In the genomic region with DNA sequence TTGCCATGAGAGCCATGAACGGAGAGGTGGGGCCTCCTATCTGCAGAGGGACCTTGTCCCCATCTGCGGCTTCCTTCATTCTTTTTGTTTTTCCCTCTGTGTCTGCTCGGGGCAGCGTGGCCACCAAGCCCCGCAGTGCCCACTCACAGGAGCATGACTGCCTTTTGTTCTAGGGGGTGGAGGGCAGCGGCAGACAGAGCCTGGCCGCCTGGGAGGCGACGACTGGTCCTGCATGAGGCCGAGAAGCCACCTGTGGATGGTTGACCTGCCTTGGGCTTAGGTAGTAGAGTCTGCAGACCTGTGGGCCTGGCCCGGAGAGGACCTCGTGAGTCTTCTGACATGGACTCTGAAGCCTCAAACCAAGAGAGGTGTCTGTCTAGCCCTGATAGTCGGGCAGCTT, we compare ENCODE assay signal across 8 cellular contexts. TPM values are rescaled to one million over a fixed set of nuclear protein-coding genes. Genes with fewer than 3 reads are reported as not detected.
DNase-seq lines count a peak whose midpoint lies in the region; ATAC-seq and TF ChIP-seq lines count a peak whose summit lies in the region.

No MANE protein-coding gene starts in this region.

- peaks cover 16 to 25% of the 10 kb centered on the region in 2 experiments; a peak in 3 of 4 replicates for H3K79me1 ChIP-seq in IMR-90 (ENCODE audit: low read depth in 1 of 2, low read length in 2 of 2)

- peak overlapping the region; percentile 95 for H3K4ac ChIP-seq in IMR-90 (ENCODE audit: low read depth, low read length)

- H2AK5ac ChIP-seq in IMR-90 (ENCODE audit: low read depth, low read length): peak overlapping the region; percentile 98

- H4K91ac ChIP-seq in IMR-90 (ENCODE audit: insufficient read depth, low read depth, low read length): peak overlapping the region; percentile 98

- in situ Hi-C loops in IMR-90 (cut with MboI; ENCODE audit: low sequenced_read_pairs): no loop called here

- no peak for TF ChIP-seq CTCF in AG04450 (IDR thresholded peaks at IDR 0.05; ENCODE audit: low read depth, low read length)
- no peak for TF ChIP-seq CTCF in IMR-90 (conservative IDR thresholded peaks at IDR 0.05; ENCODE audit: low read depth, low read length)
- TF ChIP-seq CTCF in cardiac fibroblast (IDR thresholded peaks at IDR 0.05; ENCODE audit: low read depth, low read length): no peak

- TF ChIP-seq RAD21 in IMR-90 (IDR thresholded peaks at IDR 0.05; ENCODE audit: low read length): no peak

- no peak overlapping the region for H3K56ac ChIP-seq in IMR-90 (ENCODE audit: extremely low read depth, insufficient read depth, low read length)

- H3K4me3 ChIP-seq in AG04450 (ENCODE audit: low read depth, low read length): peak overlapping the region; percentile 82
- H3K4me3 ChIP-seq in IMR-90 (ENCODE audit: insufficient read depth, low read depth, low read length): peak overlapping the region; percentile 82
- H3K4me3 ChIP-seq in cardiac fibroblast (replicated peaks in 1 of 2; ENCODE audit: low read depth in 2 of 2, low read length in 2 of 2): peak overlapping the region; percentile 74 to 80
- H3K4me3 ChIP-seq in muscle layer of duodenum (ENCODE audit: low read depth in 1 of 2, low read length in 2 of 2): peak overlapping the region; percentile 69 to 97

- H3K27ac ChIP-seq in AG04450 (ENCODE audit: low read depth, low read length) (no peak overlapping the region), IMR-90 (ENCODE audit: insufficient read depth, low read length) (peak overlapping the region; percentile 95), muscle layer of duodenum (ENCODE audit: low read length) (peak overlapping the region; percentile 97)

- H2BK120ac ChIP-seq in IMR-90 (ENCODE audit: low read depth, low read length): no peak overlapping the region

- H4K8ac ChIP-seq in IMR-90 (ENCODE audit: low read depth in 2 of 2, low read length in 2 of 2): peak overlapping the region; percentile 96 to 100; a peak in 3 of 4 replicates

- H3K23ac ChIP-seq in IMR-90 (ENCODE audit: low read depth, low read length): no peak overlapping the region

- H3K4me1 ChIP-seq in IMR-90 (ENCODE audit: control insufficient read depth, insufficient read depth, low read length) (peaks cover 5% of the 10 kb centered on the region; the same call in 1 of the 2 replicates), muscle layer of duodenum (ENCODE audit: control insufficient read depth in 1 of 2, insufficient read depth in 2 of 2, low read length in 2 of 2) (peaks cover 0 to 15% of the 10 kb centered on the region in 2 donors)

- H2BK20ac ChIP-seq in IMR-90 (ENCODE audit: low read depth, low read length): no peak overlapping the region

- H3K9ac ChIP-seq in IMR-90 (ENCODE audit: low read depth, low read length): peak overlapping the region; percentile 99

- dilution Hi-C loops in IMR-90 (cut with HindIII; ENCODE audit: low sequenced_read_pairs, unreplicated experiment): no loop called here

- peak overlapping the region; percentile 94 for H3K4me2 ChIP-seq in IMR-90 (ENCODE audit: low read depth, low read length)

- intact Hi-C loops in IMR-90 (cut with micrococcal nuclease): no loop called here

- no peak for ATAC-seq in IMR-90 (ENCODE audit: low read depth)
- ATAC-seq in HG02885 (IDR thresholded peaks at IDR 0.05; ENCODE audit: poor library complexity, unreplicated experiment): no peak
- no peak for ATAC-seq in GM21576 (IDR thresholded peaks at IDR 0.05; ENCODE audit: unreplicated experiment)

- POLR2A ChIA-PET in AG04450 (lab: Yijun Ruan, JAX): no interaction called here
- POLR2A ChIA-PET in IMR-90 (lab: Charles Lee; ENCODE audit: unreplicated experiment): interaction anchor here (0.6 to 0.7 kb wide), 4 partner anchors 9 to 682 kb away, joined by 3 to 9 read pairs (median 4); no protein-coding TSS in a partner anchor

- peak overlapping the region; percentile 99 for H2AK9ac ChIP-seq in IMR-90 (replicated peaks; ENCODE audit: low read depth, low read length, poor library complexity)

- WGBS in IMR-90 (ENCODE audit: extremely low coverage in 2 of 2, insufficient read length in 1 of 2), 2 experiments: 80% methylated on average over 1 of the region's 13 CpGs; no CpG with 5 or more reads in 1 of the 2 experiments

- H2BK5ac ChIP-seq in IMR-90 (ENCODE audit: low read depth, low read length, poor library complexity, severe bottlenecking): no peak overlapping the region

- BruUV-seq in IMR-90 (replicated peaks; lab: Mats Ljungman, UMichigan): no TSS peak

- H4K20me1 ChIP-seq in IMR-90 (ENCODE audit: insufficient read depth, low read length): peaks cover 12% of the 10 kb centered on the region; the same call in 1 of the 2 replicates

- H2AFZ ChIP-seq in IMR-90 (replicated peaks; ENCODE audit: low read length, poor library complexity): no peak overlapping the region

- CTCF ChIA-PET in AG04450 (lab: Charles Lee) (no interaction called here), IMR-90 (lab: Yijun Ruan, JAX) (no interaction called here)

- peak overlapping the region; percentile 95 for H4K5ac ChIP-seq in IMR-90 (ENCODE audit: low read depth, low read length)

- H3K14ac ChIP-seq in IMR-90 (replicated peaks; ENCODE audit: low read depth, low read length): peak overlapping the region; percentile 98

- no peak for TF ChIP-seq POLR2A in IMR-90 (IDR thresholded peaks at IDR 0.05; ENCODE audit: low read depth, low read length)

- H3K9me3 ChIP-seq in AG04450 (ENCODE audit: control insufficient read depth, insufficient read depth, low read length) (peaks cover 3% of the 10 kb centered on the region; the same call in 1 of the 2 replicates), IMR-90 (ENCODE audit: control insufficient read depth, insufficient read depth, low read length) (no peaks in the 10 kb centered on the region), muscle layer of duodenum (ENCODE audit: control insufficient read depth in 1 of 2, low read length in 2 of 2) (no peaks in the 10 kb centered on the region)

- H3K9me1 ChIP-seq in IMR-90 (ENCODE audit: insufficient read depth, low read length): peaks cover 13% of the 10 kb centered on the region

- no peak overlapping the region for H3K18ac ChIP-seq in IMR-90 (ENCODE audit: low read depth, low read length)

- no peak overlapping the region for H2BK15ac ChIP-seq in IMR-90 (ENCODE audit: low read depth, low read length)

- H3K27me3 ChIP-seq in AG04450 (ENCODE audit: control insufficient read depth, insufficient read depth, low read length) (no peaks in the 10 kb centered on the region), IMR-90 (ENCODE audit: control insufficient read depth, insufficient read depth, low read length) (no peaks in the 10 kb centered on the region), muscle layer of duodenum (ENCODE audit: low read depth, low read length) (no peaks in the 10 kb centered on the region)

- DNase-seq in AG04450 (ENCODE audit: low read depth, low spot score) (no peak), IMR-90 (no peak), cardiac fibroblast (ENCODE audit: low read depth in 2 of 2) (no peak), NCI-H128 (lab: John Stamatoyannopoulos, UW; ENCODE audit: unreplicated experiment) (no peak)
- no peak for DNase-seq in stimulated activated naive CD4-positive, alpha-beta T cell treated with Interleukin-2 at 50 U/mL for 16 hours (lab: John Stamatoyannopoulos, UW)

- H3K36me3 ChIP-seq in IMR-90 (ENCODE audit: control insufficient read depth, insufficient read depth, low read length): peaks cover 26% of the 10 kb centered on the region
- peaks cover 29 to 40% of the 10 kb centered on the region in 2 donors for H3K36me3 ChIP-seq in muscle layer of duodenum (ENCODE audit: control insufficient read depth in 1 of 2, insufficient read depth in 2 of 2, low read length in 2 of 2)

TF ChIP-seq in IMR-90, 13 proteins besides CTCF, POLR2A, EP300 and RAD21:
- no peak for TF ChIP-seq CEBPB (IDR thresholded peaks at IDR 0.05; ENCODE audit: low read depth, low read length)
- no peak for TF ChIP-seq BHLHE40 (IDR thresholded peaks at IDR 0.05; ENCODE audit: low read depth, low read length)
- TF ChIP-seq MAZ (IDR thresholded peaks at IDR 0.05; ENCODE audit: borderline replicate concordance, low read depth, low read length): no peak
- TF ChIP-seq MXI1 (IDR thresholded peaks at IDR 0.05; ENCODE audit: borderline replicate concordance, low read depth, low read length): no peak
- no peak for TF ChIP-seq RFX5 (IDR thresholded peaks at IDR 0.05; ENCODE audit: low read depth, low read length)
- no peak for TF ChIP-seq NFE2L2 (IDR thresholded peaks at IDR 0.05; ENCODE audit: low read depth, low read length)
- no peak for TF ChIP-seq FOS (IDR thresholded peaks at IDR 0.05; ENCODE audit: low read depth, low read length)
- no peak for TF ChIP-seq MAFK (IDR thresholded peaks at IDR 0.05; ENCODE audit: low read depth, low read length)
- TF ChIP-seq CHD1 (IDR thresholded peaks at IDR 0.05; ENCODE audit: low read depth, low read length): no peak
- no peak for TF ChIP-seq SMC3 (IDR thresholded peaks at IDR 0.05; ENCODE audit: low read depth, low read length)
- TF ChIP-seq RCOR1 (IDR thresholded peaks at IDR 0.05; ENCODE audit: insufficient replicate concordance, low read length): no peak

RNA-seq across cellular contexts. Expression of a gene that starts 1.4 kb away (rescaled TPM):
- polyA plus RNA-seq in AG04450 (2011; rRNA removed) (294 and 317 TPM in 2 replicates), IMR-90 (2012; rRNA removed) (217 and 243 TPM in 2 replicates)
- polyA minus RNA-seq in AG04450 (2011; rRNA and poly(A)+ RNA removed): 187 and 200 TPM in 2 replicates
- total RNA-seq in IMR-90 (2012; rRNA removed): 341 and 386 TPM in 2 replicates
- polyA plus RNA-seq in IMR-90 (2012; cell fraction: cytosol; rRNA removed): 68.0 and 80.3 TPM in 2 replicates
- 122 and 242 TPM in 2 replicates for polyA plus RNA-seq in IMR-90 (2012; cell fraction: nucleus; rRNA removed; ENCODE audit: low replicate concordance)

RNA-seq across cellular contexts. Expression of a gene that starts 21.6 kb away (rescaled TPM):
- polyA plus RNA-seq in AG04450 (2011; rRNA removed) (24.1 and 50.3 TPM in 2 replicates), IMR-90 (2012; rRNA removed) (151 and 153 TPM in 2 replicates)
- polyA minus RNA-seq in AG04450 (2011; rRNA and poly(A)+ RNA removed): 25.5 and 38.0 TPM in 2 replicates
- 60.8 and 62.7 TPM in 2 replicates for total RNA-seq in IMR-90 (2012; rRNA removed)
- polyA plus RNA-seq in IMR-90 (2012; cell fraction: cytosol; rRNA removed): 51.4 and 124 TPM in 2 replicates
- 177 and 490 TPM in 2 replicates for polyA plus RNA-seq in IMR-90 (2012; cell fraction: nucleus; rRNA removed; ENCODE audit: low replicate concordance)

RNA-seq across cellular contexts. Expression of a gene that starts 36.1 kb away (rescaled TPM):
- polyA plus RNA-seq in AG04450 (2011; rRNA removed) (7.9 and 9.3 TPM in 2 replicates), IMR-90 (2012; rRNA removed) (15.9 and 18.2 TPM in 2 replicates)
- polyA minus RNA-seq in AG04450 (2011; rRNA and poly(A)+ RNA removed): 10.9 and 17.6 TPM in 2 replicates
- total RNA-seq in IMR-90 (2012; rRNA removed): 8.3 and 11.3 TPM in 2 replicates
- 18.8 and 23.9 TPM in 2 replicates for polyA plus RNA-seq in IMR-90 (2012; cell fraction: cytosol; rRNA removed)
- 17.2 and 33.1 TPM in 2 replicates for polyA plus RNA-seq in IMR-90 (2012; cell fraction: nucleus; rRNA removed; ENCODE audit: low replicate concordance)

RNA-seq across cellular contexts. Expression of a gene that starts 54.0 kb away (rescaled TPM):
- polyA plus RNA-seq in AG04450 (2011; rRNA removed): 19.8 and 23.8 TPM in 2 replicates
- 35.1 and 41.7 TPM in 2 replicates for polyA minus RNA-seq in AG04450 (2011; rRNA and poly(A)+ RNA removed)
- 66.7 and 78.9 TPM in 2 replicates for total RNA-seq in IMR-90 (2012; rRNA removed)
- 39.4 and 43.2 TPM in 2 replicates for polyA plus RNA-seq in IMR-90 (2012; rRNA removed)
- 41.8 and 48.6 TPM in 2 replicates for polyA plus RNA-seq in IMR-90 (2012; cell fraction: cytosol; rRNA removed)
- 24.3 and 62.6 TPM in 2 replicates for polyA plus RNA-seq in IMR-90 (2012; cell fraction: nucleus; rRNA removed; ENCODE audit: low replicate concordance)
